Comparison of ENCODE assay signal across 10 cellular contexts in the genomic region with DNA sequence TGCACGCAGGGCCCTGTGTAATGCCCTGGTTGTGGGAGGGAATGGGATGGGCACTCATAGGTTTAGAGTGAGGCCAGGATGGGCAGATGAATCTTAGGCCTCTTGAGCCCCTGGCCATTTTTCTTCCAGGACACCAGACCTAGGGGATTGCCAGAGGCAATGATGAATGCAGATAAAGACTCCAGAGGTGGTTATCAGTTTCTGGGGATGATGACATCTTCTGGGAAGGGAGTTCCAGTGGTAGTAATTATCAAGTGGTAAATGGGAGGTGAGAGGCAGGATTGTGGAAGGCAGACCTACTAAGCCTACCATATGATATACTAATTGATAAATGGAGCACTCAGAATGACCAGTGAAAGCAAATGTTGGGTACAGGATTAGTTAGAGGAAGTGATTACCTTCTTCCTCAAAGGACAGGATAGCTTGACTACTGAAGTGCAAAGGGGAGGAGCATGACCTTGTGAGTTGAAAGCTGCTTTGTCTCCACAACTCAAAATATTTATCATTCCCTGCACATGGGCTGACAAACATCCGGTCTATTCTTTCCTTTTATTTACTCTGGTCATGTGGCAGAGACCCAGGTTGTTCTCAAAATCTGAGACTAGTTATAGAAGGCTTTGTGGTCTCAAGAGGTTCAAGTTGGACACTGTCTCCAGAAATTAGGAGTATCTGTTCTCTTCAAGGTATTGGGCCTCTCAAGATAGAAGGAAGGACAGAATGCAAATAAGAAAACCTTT. TPM values are rescaled to one million over a fixed set of nuclear protein-coding genes. Genes with fewer than 3 reads are reported as not detected.
DNase-seq lines count a peak whose midpoint lies in the region; ATAC-seq and FAIRE-seq lines count a peak whose summit lies in the region.
"Had no signal": no experiment of that assay in that cellular context is flagged by ENCODE, and none has a peak within 500 bp of the region (broad histone marks: within the 10 kb centered on the region; RNA-seq: fewer than 3 reads in every experiment).

No MANE protein-coding gene starts in this region.

- intact Hi-C loops in activated T-helper 2 cell treated with anti-CD3 and anti-CD28 coated beads, Interferon-gamma antibody, Interleukin-2, Interleukin-4, amounts not matched to agents 10 μg/mL and 5 μg/mL and 100 μg/mL, durations not matched to agents 14 hours and 24 hours and 36 hours (cut with micrococcal nuclease) = loop anchor here (5.0 kb wide), 2 partner anchors 37 to 548 kb away; a partner anchor contains a TSS

- H3K27me3 ChIP-seq in thymus (ENCODE audit: control insufficient read depth, insufficient read depth) = no peaks in the 10 kb centered on the region

- H3K4me3 ChIP-seq in thymus (ENCODE audit: low read length) = no peak overlapping the region

- no peak for FAIRE-seq in RCC 7860 (lab: Jason Lieb, UNC)

- no peaks in the 10 kb centered on the region for H3K9me3 Mint-ChIP-seq in activated naive CD4-positive, alpha-beta T cell treated with anti-CD3 and anti-CD28 coated beads, Interleukin-2, amount 50 U/mL, for 24 hours
- H3K9me3 Mint-ChIP-seq in activated T-helper 2 cell treated with anti-CD3 and anti-CD28 coated beads, Interferon-gamma antibody, Interleukin-2, Interleukin-4, amounts not matched to agents 10 μg/mL and 5 μg/mL and 100 μg/mL, durations not matched to agents 14 hours and 24 hours and 36 hours = no peaks in the 10 kb centered on the region

- no peaks in the 10 kb centered on the region for H3K36me3 Mint-ChIP-seq in activated naive CD4-positive, alpha-beta T cell treated with anti-CD3 and anti-CD28 coated beads, Interleukin-2, amount 50 U/mL, for 24 hours
- H3K36me3 Mint-ChIP-seq in activated T-helper 2 cell treated with anti-CD3 and anti-CD28 coated beads, Interferon-gamma antibody, Interleukin-2, Interleukin-4, amounts not matched to agents 10 μg/mL and 5 μg/mL and 100 μg/mL, durations not matched to agents 14 hours and 24 hours and 36 hours (ENCODE audit: low read depth) = no peaks in the 10 kb centered on the region

- 87% methylated on average over 2 of the region's 2 CpGs for WGBS in thymus

- no peaks in the 10 kb centered on the region for H3K27me3 Mint-ChIP-seq in activated naive CD4-positive, alpha-beta T cell treated with anti-CD3 and anti-CD28 coated beads, Interleukin-2, amount 50 U/mL, for 24 hours
- no peaks in the 10 kb centered on the region for H3K27me3 Mint-ChIP-seq in activated T-helper 2 cell treated with anti-CD3 and anti-CD28 coated beads, Interferon-gamma antibody, Interleukin-2, Interleukin-4, amounts not matched to agents 10 μg/mL and 5 μg/mL and 100 μg/mL, durations not matched to agents 14 hours and 24 hours and 36 hours (ENCODE audit: low read depth)

- peak overlapping the region; percentile 71 for H3K27ac Mint-ChIP-seq in activated naive CD4-positive, alpha-beta T cell treated with anti-CD3 and anti-CD28 coated beads, Interleukin-2, amount 50 U/mL, for 24 hours
- peak overlapping the region; percentile 83 for H3K27ac Mint-ChIP-seq in activated T-helper 2 cell treated with anti-CD3 and anti-CD28 coated beads, Interferon-gamma antibody, Interleukin-2, Interleukin-4, amounts not matched to agents 10 μg/mL and 5 μg/mL and 100 μg/mL, durations not matched to agents 14 hours and 24 hours and 36 hours

- H3K4me1 ChIP-seq in thymus (ENCODE audit: control insufficient read depth, insufficient read depth, low read length) = no peaks in the 10 kb centered on the region

- H3K4me1 Mint-ChIP-seq in activated naive CD4-positive, alpha-beta T cell treated with anti-CD3 and anti-CD28 coated beads, Interleukin-2, amount 50 U/mL, for 24 hours = peaks cover 43% of the 10 kb centered on the region
- peaks cover 79% of the 10 kb centered on the region for H3K4me1 Mint-ChIP-seq in activated T-helper 2 cell treated with anti-CD3 and anti-CD28 coated beads, Interferon-gamma antibody, Interleukin-2, Interleukin-4, amounts not matched to agents 10 μg/mL and 5 μg/mL and 100 μg/mL, durations not matched to agents 14 hours and 24 hours and 36 hours (ENCODE audit: low read depth)

- no peaks in the 10 kb centered on the region for H3K9me3 ChIP-seq in thymus (ENCODE audit: control insufficient read depth)

- no peak for ATAC-seq in GM21381 (IDR thresholded peaks at IDR 0.05; ENCODE audit: unreplicated experiment)
- ATAC-seq: SK-N-SH treated with all-trans-retinoic acid at 6 μM for 48 hours had no signal

- DNase-seq in activated naive CD4-positive, alpha-beta T cell treated with anti-CD3 and anti-CD28 coated beads, Interleukin-2, amount 50 U/mL, for 16 hours = no peak
- DNase-seq in NCI-H146 treated with DMSO at 0.1 percent for 48 hours (lab: John Stamatoyannopoulos, UW; ENCODE audit: unreplicated experiment) (peak; percentile 53), RCC 7860 (ENCODE audit: low spot score) (no peak), NCI-H2227 (lab: John Stamatoyannopoulos, UW; ENCODE audit: unreplicated experiment) (no peak)
- no peak for DNase-seq in activated T-helper 2 cell treated with anti-CD3 and anti-CD28 coated beads, Interferon-gamma antibody, Interleukin-2, Interleukin-4, amounts not matched to agents 10 μg/mL and 5 μg/mL and 100 μg/mL, durations not matched to agents 14 hours and 24 hours and 36 hours (ENCODE audit: low spot score)
- DNase-seq: cortex of kidney had no signal

- H3K4me3 Mint-ChIP-seq in activated naive CD4-positive, alpha-beta T cell treated with anti-CD3 and anti-CD28 coated beads, Interleukin-2, amount 50 U/mL, for 24 hours = no peak overlapping the region
- no peak overlapping the region for H3K4me3 Mint-ChIP-seq in activated T-helper 2 cell treated with anti-CD3 and anti-CD28 coated beads, Interferon-gamma antibody, Interleukin-2, Interleukin-4, amounts not matched to agents 10 μg/mL and 5 μg/mL and 100 μg/mL, durations not matched to agents 14 hours and 24 hours and 36 hours (ENCODE audit: low read depth)

- H3K27ac ChIP-seq in thymus (ENCODE audit: low read depth) = peak overlapping the region; percentile 25

- H3K36me3 ChIP-seq in thymus (ENCODE audit: control insufficient read depth, insufficient read depth) = no peaks in the 10 kb centered on the region

RNA-seq across cellular contexts. Expression of a gene that starts 10.2 kb away (rescaled TPM):
- total RNA-seq in activated T-helper 2 cell treated with anti-CD3 and anti-CD28 coated beads, Interferon-gamma antibody, Interleukin-2, Interleukin-4, amounts not matched to agents 10 μg/mL and 5 μg/mL and 100 μg/mL, durations not matched to agents 14 hours and 24 hours and 36 hours = 55.8 and 58.7 TPM in 2 replicates
- polyA plus RNA-seq in thymus = 16.4 TPM

RNA-seq across cellular contexts. Expression of a gene that starts 37.3 kb away (rescaled TPM):
- 38.2 TPM in 2 replicates for total RNA-seq in activated T-helper 2 cell treated with anti-CD3 and anti-CD28 coated beads, Interferon-gamma antibody, Interleukin-2, Interleukin-4, amounts not matched to agents 10 μg/mL and 5 μg/mL and 100 μg/mL, durations not matched to agents 14 hours and 24 hours and 36 hours
- 12.5 TPM for polyA plus RNA-seq in thymus
